1 cellular context compared by ENCODE assay signal in the genomic region with DNA sequence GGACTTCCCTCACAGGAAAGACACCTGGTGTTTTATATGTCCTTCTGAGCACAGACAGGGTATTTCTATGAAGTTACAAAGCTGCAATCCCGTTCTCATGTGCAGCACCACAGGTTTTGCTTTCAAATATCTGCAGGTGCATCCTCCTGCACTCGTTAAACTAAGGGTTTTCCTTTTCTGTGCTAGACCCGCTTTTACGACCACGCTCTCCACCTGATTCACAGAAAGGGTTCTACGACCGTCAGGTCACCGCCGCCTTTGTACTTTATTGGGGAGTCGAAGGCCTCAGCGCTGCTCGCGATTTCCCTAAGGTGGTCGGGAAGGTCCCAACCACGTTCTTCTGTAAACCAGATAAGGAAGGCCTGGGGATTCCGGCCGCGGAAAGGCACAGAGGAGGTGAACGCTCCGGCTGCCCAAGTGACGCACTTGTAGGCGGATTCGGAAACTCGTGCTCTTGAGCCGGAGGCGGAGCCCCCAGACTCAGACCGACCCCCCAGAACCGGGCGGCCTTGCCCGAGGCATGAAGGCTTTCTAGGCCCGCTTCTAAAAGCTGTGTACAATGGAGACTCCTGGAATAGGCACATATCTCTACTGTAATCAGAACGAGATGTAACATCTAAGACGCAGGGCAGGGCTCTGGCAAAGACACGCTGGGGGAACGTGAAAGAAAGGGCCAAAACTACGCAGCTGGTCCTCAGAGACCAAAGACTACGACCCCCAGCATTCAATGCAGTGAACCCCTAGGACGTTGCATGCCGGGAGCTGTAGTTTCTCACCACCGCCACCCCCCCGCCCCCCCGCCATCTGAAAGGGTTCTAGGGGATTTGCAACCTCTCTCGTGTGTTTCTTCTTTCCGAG.
A peak's percentile ranks its signal among the peaks of the same experiment; 100 is the strongest.
TF ChIP-seq lines count a peak whose summit lies in the region.

No MANE protein-coding gene starts in this region.

TF ChIP-seq in K562, 482 proteins besides CTCF, POLR2A, EP300 and RAD21 (continued from another document and continues in another):
- TF ChIP-seq TFAM (CRISPR knock-in tag; conservative IDR thresholded peaks at IDR 0.05) (no peak), LEF1 (IDR thresholded peaks at IDR 0.05) (no peak), PHB (CRISPR knock-in tag; IDR thresholded peaks at IDR 0.05) (no peak), ZNF217 (CRISPR knock-in tag; IDR thresholded peaks at IDR 0.05) (no peak), CREBBP (IDR thresholded peaks at IDR 0.05; ENCODE audit: low read depth, low read length) (no peak), RB1 (IDR thresholded peaks at IDR 0.05; ENCODE audit: low read depth) (no peak), ZNF146 (CRISPR knock-in tag; IDR thresholded peaks at IDR 0.05; ENCODE audit: unreplicated experiment) (no peak), ZBTB8A (IDR thresholded peaks at IDR 0.05; ENCODE audit: partially characterized antibody) (no peak), ZNF76 (CRISPR knock-in tag; IDR thresholded peaks at IDR 0.05; ENCODE audit: borderline replicate concordance) (no peak), ZNF282 (CRISPR knock-in tag; IDR thresholded peaks at IDR 0.05) (no peak), ZNF354B (CRISPR knock-in tag; IDR thresholded peaks at IDR 0.05) (no peak), ASH1L (IDR thresholded peaks at IDR 0.05; ENCODE audit: borderline replicate concordance, low read depth, partially characterized antibody) (no peak), PPARD (CRISPR knock-in tag; IDR thresholded peaks at IDR 0.05) (no peak), ETS2 (tag; IDR thresholded peaks at IDR 0.05; ENCODE audit: borderline replicate concordance, poor library complexity, severe bottlenecking) (no peak), ZNF134 (CRISPR knock-in tag; conservative IDR thresholded peaks at IDR 0.05) (no peak), EZH2 (IDR thresholded peaks at IDR 0.05; ENCODE audit: borderline replicate concordance, low read depth, low read length) (no peak), NFXL1 (CRISPR knock-in tag; IDR thresholded peaks at IDR 0.05) (no peak), ZNF253 (CRISPR knock-in tag; conservative IDR thresholded peaks at IDR 0.05) (no peak), ZNF445 (CRISPR knock-in tag; IDR thresholded peaks at IDR 0.05; ENCODE audit: low read depth) (no peak), ZBTB7A (IDR thresholded peaks at IDR 0.05; ENCODE audit: borderline replicate concordance, control insufficient read depth, low read depth, low read length) (peak; percentile 77; the same call in 1 of the 2 replicates), MED1 (CRISPR knock-in tag; IDR thresholded peaks at IDR 0.05; ENCODE audit: borderline replicate concordance) (no peak), WHSC1 (IDR thresholded peaks at IDR 0.05; ENCODE audit: low read length) (no peak), CSDE1 (IDR thresholded peaks at IDR 0.05) (no peak), THRAP3 (IDR thresholded peaks at IDR 0.05; ENCODE audit: borderline replicate concordance) (no peak), MTA2 (IDR thresholded peaks at IDR 0.05; ENCODE audit: low read depth) (no peak), POLR2G (IDR thresholded peaks at IDR 0.05; ENCODE audit: low read depth, low read length) (peak; percentile 64), ZBTB17 (CRISPR knock-in tag; IDR thresholded peaks at IDR 0.05) (no peak), CC2D1A (IDR thresholded peaks at IDR 0.05) (no peak), ZNF197 (CRISPR knock-in tag; IDR thresholded peaks at IDR 0.05; ENCODE audit: low read depth) (peak; percentile 76; the same call in 1 of the 2 replicates), JUNB (CRISPR knock-in tag; conservative IDR thresholded peaks at IDR 0.05) (no peak), LCOR (CRISPR knock-in tag; IDR thresholded peaks at IDR 0.05) (no peak), ZNF77 (CRISPR knock-in tag; IDR thresholded peaks at IDR 0.05) (no peak), RBM34 (IDR thresholded peaks at IDR 0.05; ENCODE audit: borderline replicate concordance, insufficient read depth, low read length) (no peak), FOXA3 (CRISPR knock-in tag; conservative IDR thresholded peaks at IDR 0.05 in 1 of 2, IDR thresholded peaks at IDR 0.05 in 1 of 2) (no peak; a peak in 1 of 4 replicates), RBM17 (IDR thresholded peaks at IDR 0.05; ENCODE audit: borderline replicate concordance, low read depth, low read length) (no peak), FOXP1 (CRISPR knock-in tag; IDR thresholded peaks at IDR 0.05) (no peak), SMAD3 (CRISPR knock-in tag; conservative IDR thresholded peaks at IDR 0.05) (no peak), ZNF143 (CRISPR knock-in tag; IDR thresholded peaks at IDR 0.05) (peak; percentile 93), MBD2 (IDR thresholded peaks at IDR 0.05; ENCODE audit: borderline replicate concordance, low read depth) (no peak), BRD4 (IDR thresholded peaks at IDR 0.05) (no peak), ZNF384 (IDR thresholded peaks at IDR 0.05; ENCODE audit: low read depth, low read length) (no peak), ZNF695 (CRISPR knock-in tag; IDR thresholded peaks at IDR 0.05) (no peak), PURB (CRISPR knock-in tag; IDR thresholded peaks at IDR 0.05; ENCODE audit: low read depth) (no peak), SUPT5H (IDR thresholded peaks at IDR 0.05) (peak; percentile 58; the same call in 1 of the 2 replicates), ILF3 (IDR thresholded peaks at IDR 0.05; ENCODE audit: borderline replicate concordance) (no peak), SMARCA4 (IDR thresholded peaks at IDR 0.05) (0 out of 2 replicates have a peak, but pooled peaks have one; percentile 9), ZKSCAN3 (CRISPR knock-in tag; IDR thresholded peaks at IDR 0.05) (no peak), POU5F1 (IDR thresholded peaks at IDR 0.05; ENCODE audit: borderline replicate concordance, low read depth, low read length, partially characterized antibody) (no peak), MEF2D (tag; conservative IDR thresholded peaks at IDR 0.05; ENCODE audit: low read depth) (no peak), ZNF133 (CRISPR knock-in tag; IDR thresholded peaks at IDR 0.05) (no peak), TEAD2 (tag; IDR thresholded peaks at IDR 0.05) (no peak), ZNF311 (CRISPR knock-in tag; IDR thresholded peaks at IDR 0.05) (no peak)
- TF ChIP-seq, protein P1, sequence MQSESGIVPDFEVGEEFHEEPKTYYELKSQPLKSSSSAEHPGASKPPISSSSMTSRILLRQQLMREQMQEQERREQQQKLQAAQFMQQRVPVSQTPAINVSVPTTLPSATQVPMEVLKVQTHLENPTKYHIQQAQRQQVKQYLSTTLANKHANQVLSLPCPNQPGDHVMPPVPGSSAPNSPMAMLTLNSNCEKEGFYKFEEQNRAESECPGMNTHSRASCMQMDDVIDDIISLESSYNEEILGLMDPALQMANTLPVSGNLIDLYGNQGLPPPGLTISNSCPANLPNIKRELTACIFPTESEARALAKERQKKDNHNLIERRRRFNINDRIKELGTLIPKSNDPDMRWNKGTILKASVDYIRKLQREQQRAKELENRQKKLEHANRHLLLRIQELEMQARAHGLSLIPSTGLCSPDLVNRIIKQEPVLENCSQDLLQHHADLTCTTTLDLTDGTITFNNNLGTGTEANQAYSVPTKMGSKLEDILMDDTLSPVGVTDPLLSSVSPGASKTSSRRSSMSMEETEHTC (IDR thresholded peaks at IDR 0.05): no peak
- TF ChIP-seq, protein P2, sequence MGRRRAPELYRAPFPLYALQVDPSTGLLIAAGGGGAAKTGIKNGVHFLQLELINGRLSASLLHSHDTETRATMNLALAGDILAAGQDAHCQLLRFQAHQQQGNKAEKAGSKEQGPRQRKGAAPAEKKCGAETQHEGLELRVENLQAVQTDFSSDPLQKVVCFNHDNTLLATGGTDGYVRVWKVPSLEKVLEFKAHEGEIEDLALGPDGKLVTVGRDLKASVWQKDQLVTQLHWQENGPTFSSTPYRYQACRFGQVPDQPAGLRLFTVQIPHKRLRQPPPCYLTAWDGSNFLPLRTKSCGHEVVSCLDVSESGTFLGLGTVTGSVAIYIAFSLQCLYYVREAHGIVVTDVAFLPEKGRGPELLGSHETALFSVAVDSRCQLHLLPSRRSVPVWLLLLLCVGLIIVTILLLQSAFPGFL (CRISPR knock-in tag; IDR thresholded peaks at IDR 0.05): no peak
- TF ChIP-seq, protein P3, sequence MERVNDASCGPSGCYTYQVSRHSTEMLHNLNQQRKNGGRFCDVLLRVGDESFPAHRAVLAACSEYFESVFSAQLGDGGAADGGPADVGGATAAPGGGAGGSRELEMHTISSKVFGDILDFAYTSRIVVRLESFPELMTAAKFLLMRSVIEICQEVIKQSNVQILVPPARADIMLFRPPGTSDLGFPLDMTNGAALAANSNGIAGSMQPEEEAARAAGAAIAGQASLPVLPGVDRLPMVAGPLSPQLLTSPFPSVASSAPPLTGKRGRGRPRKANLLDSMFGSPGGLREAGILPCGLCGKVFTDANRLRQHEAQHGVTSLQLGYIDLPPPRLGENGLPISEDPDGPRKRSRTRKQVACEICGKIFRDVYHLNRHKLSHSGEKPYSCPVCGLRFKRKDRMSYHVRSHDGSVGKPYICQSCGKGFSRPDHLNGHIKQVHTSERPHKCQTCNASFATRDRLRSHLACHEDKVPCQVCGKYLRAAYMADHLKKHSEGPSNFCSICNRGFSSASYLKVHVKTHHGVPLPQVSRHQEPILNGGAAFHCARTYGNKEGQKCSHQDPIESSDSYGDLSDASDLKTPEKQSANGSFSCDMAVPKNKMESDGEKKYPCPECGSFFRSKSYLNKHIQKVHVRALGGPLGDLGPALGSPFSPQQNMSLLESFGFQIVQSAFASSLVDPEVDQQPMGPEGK (CRISPR knock-in tag; IDR thresholded peaks at IDR 0.05; ENCODE audit: borderline replicate concordance): no peak
- TF ChIP-seq, protein P4, sequence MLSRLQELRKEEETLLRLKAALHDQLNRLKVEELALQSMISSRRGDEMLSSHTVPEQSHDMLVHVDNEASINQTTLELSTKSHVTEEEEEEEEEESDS (CRISPR knock-in tag; IDR thresholded peaks at IDR 0.05): no peak
- TF ChIP-seq, protein P5, sequence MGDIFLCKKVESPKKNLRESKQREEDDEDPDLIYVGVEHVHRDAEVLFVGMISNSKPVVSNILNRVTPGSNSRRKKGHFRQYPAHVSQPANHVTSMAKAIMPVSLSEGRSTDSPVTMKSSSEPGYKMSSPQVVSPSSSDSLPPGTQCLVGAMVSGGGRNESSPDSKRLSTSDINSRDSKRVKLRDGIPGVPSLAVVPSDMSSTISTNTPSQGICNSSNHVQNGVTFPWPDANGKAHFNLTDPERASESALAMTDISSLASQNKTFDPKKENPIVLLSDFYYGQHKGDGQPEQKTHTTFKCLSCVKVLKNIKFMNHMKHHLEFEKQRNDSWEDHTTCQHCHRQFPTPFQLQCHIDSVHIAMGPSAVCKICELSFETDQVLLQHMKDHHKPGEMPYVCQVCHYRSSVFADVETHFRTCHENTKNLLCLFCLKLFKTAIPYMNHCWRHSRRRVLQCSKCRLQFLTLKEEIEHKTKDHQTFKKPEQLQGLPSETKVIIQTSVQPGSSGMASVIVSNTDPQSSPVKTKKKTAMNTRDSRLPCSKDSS (IDR thresholded peaks at IDR 0.05; ENCODE audit: low read depth, partially characterized antibody): no peak
- TF ChIP-seq, protein P6, sequence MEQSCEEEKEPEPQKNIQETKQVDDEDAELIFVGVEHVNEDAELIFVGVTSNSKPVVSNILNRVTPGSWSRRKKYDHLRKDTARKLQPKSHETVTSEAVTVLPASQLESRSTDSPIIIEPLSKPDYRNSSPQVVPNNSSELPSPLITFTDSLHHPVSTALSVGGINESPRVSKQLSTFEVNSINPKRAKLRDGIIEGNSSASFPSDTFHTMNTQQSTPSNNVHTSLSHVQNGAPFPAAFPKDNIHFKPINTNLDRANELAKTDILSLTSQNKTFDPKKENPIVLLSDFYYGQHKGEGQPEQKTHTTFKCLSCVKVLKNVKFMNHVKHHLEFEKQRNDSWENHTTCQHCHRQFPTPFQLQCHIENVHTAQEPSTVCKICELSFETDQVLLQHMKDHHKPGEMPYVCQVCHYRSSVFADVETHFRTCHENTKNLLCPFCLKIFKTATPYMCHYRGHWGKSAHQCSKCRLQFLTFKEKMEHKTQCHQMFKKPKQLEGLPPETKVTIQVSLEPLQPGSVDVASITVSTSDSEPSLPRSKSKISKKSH (CRISPR knock-in tag; IDR thresholded peaks at IDR 0.05): no peak
- TF ChIP-seq, protein P7, sequence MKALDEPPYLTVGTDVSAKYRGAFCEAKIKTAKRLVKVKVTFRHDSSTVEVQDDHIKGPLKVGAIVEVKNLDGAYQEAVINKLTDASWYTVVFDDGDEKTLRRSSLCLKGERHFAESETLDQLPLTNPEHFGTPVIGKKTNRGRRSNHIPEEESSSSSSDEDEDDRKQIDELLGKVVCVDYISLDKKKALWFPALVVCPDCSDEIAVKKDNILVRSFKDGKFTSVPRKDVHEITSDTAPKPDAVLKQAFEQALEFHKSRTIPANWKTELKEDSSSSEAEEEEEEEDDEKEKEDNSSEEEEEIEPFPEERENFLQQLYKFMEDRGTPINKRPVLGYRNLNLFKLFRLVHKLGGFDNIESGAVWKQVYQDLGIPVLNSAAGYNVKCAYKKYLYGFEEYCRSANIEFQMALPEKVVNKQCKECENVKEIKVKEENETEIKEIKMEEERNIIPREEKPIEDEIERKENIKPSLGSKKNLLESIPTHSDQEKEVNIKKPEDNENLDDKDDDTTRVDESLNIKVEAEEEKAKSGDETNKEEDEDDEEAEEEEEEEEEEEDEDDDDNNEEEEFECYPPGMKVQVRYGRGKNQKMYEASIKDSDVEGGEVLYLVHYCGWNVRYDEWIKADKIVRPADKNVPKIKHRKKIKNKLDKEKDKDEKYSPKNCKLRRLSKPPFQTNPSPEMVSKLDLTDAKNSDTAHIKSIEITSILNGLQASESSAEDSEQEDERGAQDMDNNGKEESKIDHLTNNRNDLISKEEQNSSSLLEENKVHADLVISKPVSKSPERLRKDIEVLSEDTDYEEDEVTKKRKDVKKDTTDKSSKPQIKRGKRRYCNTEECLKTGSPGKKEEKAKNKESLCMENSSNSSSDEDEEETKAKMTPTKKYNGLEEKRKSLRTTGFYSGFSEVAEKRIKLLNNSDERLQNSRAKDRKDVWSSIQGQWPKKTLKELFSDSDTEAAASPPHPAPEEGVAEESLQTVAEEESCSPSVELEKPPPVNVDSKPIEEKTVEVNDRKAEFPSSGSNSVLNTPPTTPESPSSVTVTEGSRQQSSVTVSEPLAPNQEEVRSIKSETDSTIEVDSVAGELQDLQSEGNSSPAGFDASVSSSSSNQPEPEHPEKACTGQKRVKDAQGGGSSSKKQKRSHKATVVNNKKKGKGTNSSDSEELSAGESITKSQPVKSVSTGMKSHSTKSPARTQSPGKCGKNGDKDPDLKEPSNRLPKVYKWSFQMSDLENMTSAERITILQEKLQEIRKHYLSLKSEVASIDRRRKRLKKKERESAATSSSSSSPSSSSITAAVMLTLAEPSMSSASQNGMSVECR (CRISPR knock-in tag; IDR thresholded peaks at IDR 0.05): peak; percentile 61
- TF ChIP-seq, protein P8, sequence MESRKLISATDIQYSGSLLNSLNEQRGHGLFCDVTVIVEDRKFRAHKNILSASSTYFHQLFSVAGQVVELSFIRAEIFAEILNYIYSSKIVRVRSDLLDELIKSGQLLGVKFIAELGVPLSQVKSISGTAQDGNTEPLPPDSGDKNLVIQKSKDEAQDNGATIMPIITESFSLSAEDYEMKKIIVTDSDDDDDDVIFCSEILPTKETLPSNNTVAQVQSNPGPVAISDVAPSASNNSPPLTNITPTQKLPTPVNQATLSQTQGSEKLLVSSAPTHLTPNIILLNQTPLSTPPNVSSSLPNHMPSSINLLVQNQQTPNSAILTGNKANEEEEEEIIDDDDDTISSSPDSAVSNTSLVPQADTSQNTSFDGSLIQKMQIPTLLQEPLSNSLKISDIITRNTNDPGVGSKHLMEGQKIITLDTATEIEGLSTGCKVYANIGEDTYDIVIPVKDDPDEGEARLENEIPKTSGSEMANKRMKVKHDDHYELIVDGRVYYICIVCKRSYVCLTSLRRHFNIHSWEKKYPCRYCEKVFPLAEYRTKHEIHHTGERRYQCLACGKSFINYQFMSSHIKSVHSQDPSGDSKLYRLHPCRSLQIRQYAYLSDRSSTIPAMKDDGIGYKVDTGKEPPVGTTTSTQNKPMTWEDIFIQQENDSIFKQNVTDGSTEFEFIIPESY (CRISPR knock-in tag; IDR thresholded peaks at IDR 0.05): no peak; the same call in 1 of the 2 replicates
